Comparison of ENCODE assay signal across 8 cellular contexts in genomic region chr6:28161410-28162079, GRCh38. TPM values are rescaled to one million over a fixed set of nuclear protein-coding genes. Genes with fewer than 3 reads are reported as not detected.
DNase-seq lines count a peak whose midpoint lies in the region; ATAC-seq, FAIRE-seq and TF ChIP-seq lines count a peak whose summit lies in the region.

No MANE protein-coding gene starts in this region.

- no peak for TF ChIP-seq POLR2A in A549 (IDR thresholded peaks at IDR 0.05; ENCODE audit: low read length)

- TF ChIP-seq CTCF in A549 (IDR thresholded peaks at IDR 0.05) (no peak), PC-9 (conservative IDR thresholded peaks at IDR 0.05) (no peak), fibroblast of the aortic adventitia (IDR thresholded peaks at IDR 0.05; ENCODE audit: insufficient read depth, low read length) (no peak), neural crest cell (conservative IDR thresholded peaks at IDR 0.05) (no peak)

- no peak for TF ChIP-seq EP300 in A549 (IDR thresholded peaks at IDR 0.05)

- H2AFZ ChIP-seq in PC-9, result peak overlapping the region; percentile 94

- DNase-seq in A549 (ENCODE audit: low read depth in 1 of 2, low spot score in 1 of 2) (peak; percentile 25 to 44), PC-9 (peak; percentile 70 to 93), fibroblast of the aortic adventitia (ENCODE audit: low read depth) (peak; percentile 59), neural crest cell (ENCODE audit: low read depth, low spot score) (peak; percentile 28)
- DNase-seq in activated T-helper 1 cell treated with anti-CD3 and anti-CD28 coated beads, Interleukin-2, amount 50 U/mL, for 16 hours (ENCODE audit: low read depth in 1 of 2, low spot score in 1 of 2), result peak; percentile 57 to 74

- no peaks in the 10 kb centered on the region for H4K20me1 ChIP-seq in PC-9 (ENCODE audit: insufficient read depth)

- no peak for FAIRE-seq in A549 (lab: Jason Lieb, UNC)

- no peaks in the 10 kb centered on the region for H3K9me2 ChIP-seq in PC-9 (ENCODE audit: insufficient read depth)

- no peaks in the 10 kb centered on the region for H3K27me3 Mint-ChIP-seq in neural crest cell (ENCODE audit: low read depth)
- H3K27me3 Mint-ChIP-seq in stimulated activated naive CD8-positive, alpha-beta T cell treated with anti-CD3 and anti-CD28 coated beads, Interleukin-15, Interleukin-2, amounts not matched to agents 100 ng/mL and 50 ng/mL, for 24 hours, result no peaks in the 10 kb centered on the region

- POLR2A ChIA-PET in A549 (lab: Yijun Ruan, JAX), result interaction anchor here (1.4 kb wide), 1 partner anchor 20 kb away, joined by 3 read pairs; the partner anchor contains the start of gene ZKSCAN8
- POLR2A ChIA-PET in PC-9 (lab: Charles Lee; ENCODE audit: unreplicated experiment), result interaction anchor here (0.5 to 0.9 kb wide), 5 partner anchors 105 to 1800 kb away, joined by 3 to 10 read pairs (median 3); partner anchors contain the start of gene ZSCAN26

- H3K4me2 ChIP-seq in A549 (peak overlapping the region; percentile 62), PC-9 (peak overlapping the region; percentile 84)

- no peaks in the 10 kb centered on the region for H3K36me3 ChIP-seq in PC-9 (ENCODE audit: low read depth)

- BruUV-seq in PC-9 (replicated peaks; lab: Mats Ljungman, UMichigan), result no TSS peak

- no peaks in the 10 kb centered on the region for H3K4me1 ChIP-seq in A549
- peaks cover 6% of the 10 kb centered on the region; the same call in 1 of the 2 replicates for H3K4me1 ChIP-seq in PC-9 (replicated peaks; ENCODE audit: insufficient read depth)

- CTCF ChIA-PET in A549 (lab: Yijun Ruan, JAX), result no interaction called here
- CTCF ChIA-PET in PC-9 (lab: Charles Lee), result interaction anchor here (0.5 kb wide), 1 partner anchor 136 kb away, joined by 4 read pairs; no protein-coding TSS in a partner anchor

- peaks cover 32% of the 10 kb centered on the region for H3K36me3 Mint-ChIP-seq in neural crest cell (ENCODE audit: low read depth)
- H3K36me3 Mint-ChIP-seq in stimulated activated naive CD8-positive, alpha-beta T cell treated with anti-CD3 and anti-CD28 coated beads, Interleukin-15, Interleukin-2, amounts not matched to agents 100 ng/mL and 50 ng/mL, for 24 hours (ENCODE audit: low read depth), result peaks cover 53% of the 10 kb centered on the region

- WGBS in A549 (ENCODE audit: missing lambda C conversion rate), result 59% methylated on average over 10 of the region's 32 CpGs

- peak; percentile 80 to 86 for ATAC-seq in A549
- ATAC-seq in GM19025 (IDR thresholded peaks at IDR 0.05; ENCODE audit: low read depth, unreplicated experiment), result peak; percentile 99
- ATAC-seq in HG03432 (IDR thresholded peaks at IDR 0.05; ENCODE audit: unreplicated experiment), result peak; percentile 99

- no peak overlapping the region for H3K4me3 Mint-ChIP-seq in neural crest cell
- peak overlapping the region; percentile 75 for H3K4me3 Mint-ChIP-seq in stimulated activated naive CD8-positive, alpha-beta T cell treated with anti-CD3 and anti-CD28 coated beads, Interleukin-15, Interleukin-2, amounts not matched to agents 100 ng/mL and 50 ng/mL, for 24 hours

- no peaks in the 10 kb centered on the region for H3K27me3 ChIP-seq in PC-9 (ENCODE audit: insufficient read depth, low read depth)

- H3K79me2 ChIP-seq in PC-9 (ENCODE audit: low read depth), result no peaks in the 10 kb centered on the region

- H3K27ac Mint-ChIP-seq in neural crest cell (ENCODE audit: unreplicated experiment), result no peak overlapping the region
- no peak overlapping the region for H3K27ac Mint-ChIP-seq in stimulated activated naive CD8-positive, alpha-beta T cell treated with anti-CD3 and anti-CD28 coated beads, Interleukin-15, Interleukin-2, amounts not matched to agents 100 ng/mL and 50 ng/mL, for 24 hours

- H3K9me3 Mint-ChIP-seq in neural crest cell, result peaks cover 6% of the 10 kb centered on the region
- peaks cover 19% of the 10 kb centered on the region for H3K9me3 Mint-ChIP-seq in stimulated activated naive CD8-positive, alpha-beta T cell treated with anti-CD3 and anti-CD28 coated beads, Interleukin-15, Interleukin-2, amounts not matched to agents 100 ng/mL and 50 ng/mL, for 24 hours

- H3K27ac ChIP-seq in A549 (peak overlapping the region in 1 of 2 experiments; percentile 65; a peak in 1 of 6 replicates), PC-9 (no peak overlapping the region)

- no peak for TF ChIP-seq RAD21 in A549 (conservative IDR thresholded peaks at IDR 0.05 in 1 of 2, IDR thresholded peaks at IDR 0.05 in 1 of 2)

- intact Hi-C loops in PC-9 (cut with micrococcal nuclease; ENCODE audit: unreplicated experiment), result loop anchor here (5.0 kb wide), 1 partner anchor 51 kb away; no protein-coding TSS in a partner anchor

- peaks cover 7% of the 10 kb centered on the region for H3K4me1 Mint-ChIP-seq in neural crest cell
- H3K4me1 Mint-ChIP-seq in stimulated activated naive CD8-positive, alpha-beta T cell treated with anti-CD3 and anti-CD28 coated beads, Interleukin-15, Interleukin-2, amounts not matched to agents 100 ng/mL and 50 ng/mL, for 24 hours (ENCODE audit: low read depth), result peaks cover 16% of the 10 kb centered on the region

- H3F3A ChIP-seq in PC-9 (ENCODE audit: insufficient read depth, low read depth), result peaks cover 4% of the 10 kb centered on the region

- H3K9me3 ChIP-seq in A549, result 0 out of 3 replicates have a peak, but pooled peaks cover 6% of the 10 kb centered on the region
- H3K9me3 ChIP-seq in PC-9 (ENCODE audit: insufficient read depth, low read depth), result no peaks in the 10 kb centered on the region

- H3K4me3 ChIP-seq in A549 (peak overlapping the region; percentile 43), PC-9 (peak overlapping the region; percentile 74), fibroblast of the aortic adventitia (ENCODE audit: low read depth, low read length) (peak overlapping the region; percentile 72)

TF ChIP-seq in A549, 52 proteins besides CTCF, POLR2A, EP300 and RAD21:
- TF ChIP-seq FOSL2 (IDR thresholded peaks at IDR 0.05), result no peak
- no peak for TF ChIP-seq FOSL2 (CRISPR knock-in tag; IDR thresholded peaks at IDR 0.05)
- TF ChIP-seq BHLHE40 (IDR thresholded peaks at IDR 0.05; ENCODE audit: low read depth, low read length), result no peak
- TF ChIP-seq E2F6 (IDR thresholded peaks at IDR 0.05; ENCODE audit: borderline replicate concordance, low read depth), result peak; percentile 38; the same call in 1 of the 2 replicates
- TF ChIP-seq HOXA7 (CRISPR knock-in tag; IDR thresholded peaks at IDR 0.05), result no peak
- TF ChIP-seq CEBPB (IDR thresholded peaks at IDR 0.05), result no peak
- TF ChIP-seq, protein P1, sequence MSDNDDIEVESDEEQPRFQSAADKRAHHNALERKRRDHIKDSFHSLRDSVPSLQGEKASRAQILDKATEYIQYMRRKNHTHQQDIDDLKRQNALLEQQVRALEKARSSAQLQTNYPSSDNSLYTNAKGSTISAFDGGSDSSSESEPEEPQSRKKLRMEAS (IDR thresholded peaks at IDR 0.05), result 0 out of 2 replicates have a peak, but pooled peaks have one; percentile 36
- no peak for TF ChIP-seq RFX5 (IDR thresholded peaks at IDR 0.05)

RNA-seq across cellular contexts. Expression of gene ZKSCAN8, which starts 19.9 kb away (rescaled TPM):
- 8.9 and 16.2 TPM in 2 replicates for polyA plus RNA-seq in A549 (2011; rRNA removed)
- polyA plus RNA-seq in A549 (2012; cell fraction: cytosol; rRNA removed), result 1.7 TPM in 2 replicates
- polyA plus RNA-seq in A549 (2012; cell fraction: nucleus; rRNA removed), result 3.1 and 5.4 TPM in 2 replicates
- polyA plus RNA-seq in A549 (2017; fragmentation: RNase III; extraction: RNeasy Plus Mini Kit Qiagen cat#74134 plus additional on column Dnase treatment), result 6.9 to 8.5 TPM (median 8.4 TPM) in 3 replicates
- 14.8 and 25.5 TPM in 2 replicates for polyA minus RNA-seq in A549 (2011; rRNA and poly(A)+ RNA removed)
- total RNA-seq in PC-9 (2021), result 27.2 and 31.5 TPM in 2 replicates
- 16.4 and 21.2 TPM in 2 replicates for total RNA-seq in fibroblast of the aortic adventitia (ENCODE audit: low replicate concordance)
- 37.9 and 40.1 TPM in 2 replicates for total RNA-seq in neural crest cell

RNA-seq across cellular contexts. Expression of gene ZSCAN16, which starts 37.1 kb away (rescaled TPM):
- polyA plus RNA-seq in A549 (2011; rRNA removed) (5.5 and 6.0 TPM in 2 replicates), A549 (2017; fragmentation: RNase III; extraction: RNeasy Plus Mini Kit Qiagen cat#74134 plus additional on column Dnase treatment) (5.7 to 6.1 TPM (median 5.8 TPM) in 3 replicates)
- polyA plus RNA-seq in A549 (2012; cell fraction: cytosol; rRNA removed), result 2.4 and 2.8 TPM in 2 replicates
- 1.5 and 1.7 TPM in 2 replicates for polyA plus RNA-seq in A549 (2012; cell fraction: nucleus; rRNA removed)
- 4.4 and 5.0 TPM in 2 replicates for polyA minus RNA-seq in A549 (2011; rRNA and poly(A)+ RNA removed)
- total RNA-seq in PC-9 (2021) (5.6 and 5.9 TPM in 2 replicates), fibroblast of the aortic adventitia (ENCODE audit: low replicate concordance) (2.9 and 4.2 TPM in 2 replicates), neural crest cell (11.1 and 11.8 TPM in 2 replicates)

Comparison
In these comparisons a context has a peak if more than half of its experiments do, and no peak if none do; other contexts are left out.
1. DNase-seq: peak in every context shown above with its lines; median percentile 82 in PC-9; 66 in activated T-helper 1 cell treated with anti-CD3 and anti-CD28 coated beads, Interleukin-2, amount 50 U/mL, for 16 hours; 59 in fibroblast of the aortic adventitia; 34 in A549; 28 in neural crest cell.